12 cellular contexts compared by ENCODE assay signal in genomic region chr6:113120214-113120576, GRCh38.
DNase-seq lines count a peak whose midpoint lies in the region; ATAC-seq, FAIRE-seq and TF ChIP-seq lines count a peak whose summit lies in the region.
"Had no signal": no experiment of that assay in that cellular context is flagged by ENCODE, and none has a peak within 500 bp of the region (broad histone marks: within the 10 kb centered on the region; RNA-seq: fewer than 3 reads in every experiment).

No MANE protein-coding gene starts in this region.

- TF ChIP-seq CTCF in endothelial cell of umbilical vein (IDR thresholded peaks at IDR 0.05; ENCODE audit: extremely low read depth in 1 of 2, insufficient read depth in 1 of 2, low read depth in 1 of 2, low read length in 2 of 2), result no peak
- no peak for TF ChIP-seq CTCF in nephron progenitor cell (IDR thresholded peaks at IDR 0.05)
- no peak for TF ChIP-seq CTCF in GM13976 (IDR thresholded peaks at IDR 0.05; ENCODE audit: borderline replicate concordance, control extremely low read depth, extremely low read depth, insufficient read depth, missing control alignments)

- CTCF ChIA-PET in endothelial cell of umbilical vein (lab: Charles Lee), result interaction anchor here (0.7 to 5.8 kb wide), 8 partner anchors 17 to 759 kb away, joined by 3 to 53 read pairs (median 4); no protein-coding TSS in a partner anchor

- BruUV-seq in endothelial cell of umbilical vein (replicated peaks; lab: Mats Ljungman, UMichigan), result no TSS peak

- no peaks in the 10 kb centered on the region for H3K27me3 ChIP-seq in endothelial cell of umbilical vein (ENCODE audit: control insufficient read depth in 2 of 2, insufficient read depth in 2 of 2, low read length in 2 of 2)
- H3K27me3 ChIP-seq in effector memory CD4-positive, alpha-beta T cell (replicated peaks; ENCODE audit: control insufficient read depth, insufficient read depth, low read length, poor library complexity, severe bottlenecking), result no peaks in the 10 kb centered on the region
- H3K27me3 ChIP-seq: gastrocnemius medialis had no signal

- H3K9me1 ChIP-seq in endothelial cell of umbilical vein (replicated peaks; ENCODE audit: control insufficient read depth, extremely low read depth, insufficient read depth, low read length), result no peaks in the 10 kb centered on the region

- ATAC-seq in HG02852 (IDR thresholded peaks at IDR 0.05; ENCODE audit: unreplicated experiment), result no peak
- no peak for ATAC-seq in HG03039 (IDR thresholded peaks at IDR 0.05; ENCODE audit: unreplicated experiment)
- ATAC-seq: gastrocnemius medialis had no signal

- peaks cover 40% of the 10 kb centered on the region for H3K4me1 ChIP-seq in endothelial cell of umbilical vein (ENCODE audit: control insufficient read depth, extremely low read depth, insufficient read depth, low read length)
- H3K4me1 ChIP-seq in effector memory CD4-positive, alpha-beta T cell (ENCODE audit: control insufficient read depth, insufficient read depth, low read length, poor library complexity, severe bottlenecking), result no peaks in the 10 kb centered on the region
- H3K4me1 ChIP-seq: gastrocnemius medialis had no signal

- H2AFZ ChIP-seq in endothelial cell of umbilical vein (ENCODE audit: low read depth, low read length), result no peak overlapping the region

- no peaks in the 10 kb centered on the region for H3K79me2 ChIP-seq in endothelial cell of umbilical vein (ENCODE audit: control insufficient read depth, insufficient read depth, low read length)

- H3K27ac Mint-ChIP-seq in nephron progenitor cell, result peak overlapping the region; percentile 98

- peak overlapping the region; percentile 67 for H3K4me2 ChIP-seq in endothelial cell of umbilical vein (ENCODE audit: insufficient read depth, low read length)

- peak overlapping the region; percentile 65 for H3K9ac ChIP-seq in endothelial cell of umbilical vein (replicated peaks; ENCODE audit: extremely low read depth, insufficient read depth, low read length)

- dilution Hi-C loops in endothelial cell of umbilical vein (cut with MboI; ENCODE audit: extremely low pct_ligation_motif_present, low sequenced_read_pairs), result no loop called here

- no peaks in the 10 kb centered on the region for H3K36me3 ChIP-seq in endothelial cell of umbilical vein (ENCODE audit: control insufficient read depth in 2 of 2, extremely low read depth in 1 of 2, insufficient read depth in 2 of 2, low read length in 2 of 2)
- no peaks in the 10 kb centered on the region for H3K36me3 ChIP-seq in effector memory CD4-positive, alpha-beta T cell (ENCODE audit: control insufficient read depth, insufficient read depth, low read length)
- H3K36me3 ChIP-seq: gastrocnemius medialis, WERI-Rb-1 had no signal

- no peaks in the 10 kb centered on the region for H4K20me1 ChIP-seq in endothelial cell of umbilical vein (replicated peaks; ENCODE audit: control insufficient read depth, extremely low read depth, insufficient read depth, low read length)

- in situ Hi-C loops in GM13976 (cut with MboI; ENCODE audit: low sequenced_read_pairs, unreplicated experiment), result no loop called here

- H3K9me3 ChIP-seq in endothelial cell of umbilical vein (replicated peaks; ENCODE audit: control insufficient read depth, insufficient read depth, low read length), result no peaks in the 10 kb centered on the region
- no peaks in the 10 kb centered on the region for H3K9me3 ChIP-seq in effector memory CD4-positive, alpha-beta T cell (ENCODE audit: control insufficient read depth, low read length)

- no peak for TF ChIP-seq POLR2A in endothelial cell of umbilical vein (IDR thresholded peaks at IDR 0.05; ENCODE audit: low read depth, low read length)

- DNase-seq in DMS79 treated with DMSO at 0.1 percent for 48 hours (lab: John Stamatoyannopoulos, UW) (peak; percentile 83), NOMO-1 treated with dmso at 0.1 percent for 144 hours (lab: John Stamatoyannopoulos, UW; ENCODE audit: unreplicated experiment) (peak; percentile 41), endothelial cell of umbilical vein (ENCODE audit: low read depth, low spot score) (no peak), nephron progenitor cell (no peak), GM13976 (ENCODE audit: low spot score) (no peak)
- no peak for DNase-seq in effector memory CD4-positive, alpha-beta T cell
- DNase-seq: activated naive CD4-positive, alpha-beta T cell treated with anti-CD3 and anti-CD28 coated beads, Interleukin-2, amount 50 U/mL, for 16 hours; gastrocnemius medialis; NCI-H82; WERI-Rb-1 had no signal

- H3K9me3 Mint-ChIP-seq in nephron progenitor cell, result peaks cover 39% of the 10 kb centered on the region

- H3K27ac ChIP-seq in endothelial cell of umbilical vein (ENCODE audit: insufficient read depth, low read depth, low read length), result peak overlapping the region; percentile 89
- no peak overlapping the region for H3K27ac ChIP-seq in effector memory CD4-positive, alpha-beta T cell (ENCODE audit: insufficient read depth, low read length, poor library complexity, severe bottlenecking)
- H3K27ac ChIP-seq: gastrocnemius medialis, WERI-Rb-1 had no signal

- H3K36me3 Mint-ChIP-seq in nephron progenitor cell (ENCODE audit: low read depth), result peaks cover 30% of the 10 kb centered on the region

- POLR2A ChIA-PET in endothelial cell of umbilical vein (lab: Charles Lee), result no interaction called here

- no peaks in the 10 kb centered on the region for H3K27me3 Mint-ChIP-seq in nephron progenitor cell (ENCODE audit: low read depth, poor library complexity)

- H3K4me3 ChIP-seq in endothelial cell of umbilical vein (replicated peaks in 1 of 3; ENCODE audit: insufficient read depth in 1 of 3, low read depth in 1 of 3, low read length in 3 of 3), result no peak overlapping the region
- H3K4me3 ChIP-seq in effector memory CD4-positive, alpha-beta T cell (ENCODE audit: insufficient read depth, low read depth, low read length, poor library complexity, severe bottlenecking), result no peak overlapping the region
- H3K4me3 ChIP-seq: gastrocnemius medialis had no signal

- no peak overlapping the region for H3K4me3 Mint-ChIP-seq in nephron progenitor cell

- H3K4me1 Mint-ChIP-seq in nephron progenitor cell, result peaks cover 27% of the 10 kb centered on the region

- intact Hi-C loops in endothelial cell of umbilical vein (cut with micrococcal nuclease), result loop anchor here (1.0 to 10.0 kb wide), 4 partner anchors 17 to 785 kb away; no protein-coding TSS in a partner anchor

- FAIRE-seq in endothelial cell of umbilical vein (lab: Jason Lieb, UNC), result peak; percentile 78

TF ChIP-seq in endothelial cell of umbilical vein, 7 proteins besides CTCF, POLR2A, EP300 and RAD21:
- no peak for TF ChIP-seq JUN (IDR thresholded peaks at IDR 0.05; ENCODE audit: borderline replicate concordance, insufficient read depth, insufficient read length, low read depth)
- TF ChIP-seq FOS (IDR thresholded peaks at IDR 0.05; ENCODE audit: borderline replicate concordance, insufficient read depth, low read length), result peak; percentile 57

Comparison
In these comparisons a context has a peak if more than half of its experiments do, and no peak if none do; other contexts are left out.
1. DNase-seq: peak in DMS79 treated with DMSO at 0.1 percent for 48 hours (single experiment) and NOMO-1 treated with dmso at 0.1 percent for 144 hours (single experiment); none in endothelial cell of umbilical vein (single experiment), nephron progenitor cell (single experiment), GM13976 (single experiment) and effector memory CD4-positive, alpha-beta T cell (0 of 3).